In genomic region chr2:99101697-99102096, GRCh38 we compare ENCODE assay signal across 12 cellular contexts. TPM values are rescaled to one million over a fixed set of nuclear protein-coding genes. Genes with fewer than 3 reads are reported as not detected.
DNase-seq lines count a peak whose midpoint lies in the region; ATAC-seq, FAIRE-seq and TF ChIP-seq lines count a peak whose summit lies in the region.
"Had no signal": no experiment of that assay in that cellular context is flagged by ENCODE, and none has a peak within 500 bp of the region (broad histone marks: within the 10 kb centered on the region; RNA-seq: fewer than 3 reads in every experiment).

No MANE protein-coding gene starts in this region.

- H3K79me2 ChIP-seq in SK-N-SH (ENCODE audit: insufficient read depth) (no peaks in the 10 kb centered on the region), mesendoderm (ENCODE audit: control insufficient read depth, insufficient read depth, low read length) (no peaks in the 10 kb centered on the region)

- FAIRE-seq in urothelium cell line (lab: Jason Lieb, UNC) = no peak

- TF ChIP-seq RAD21 in SK-N-SH (IDR thresholded peaks at IDR 0.05; ENCODE audit: low read length) = no peak

- H3K9ac ChIP-seq in SK-N-SH (no peak overlapping the region), mesendoderm (ENCODE audit: low read length) (no peak overlapping the region)

- H3K4ac ChIP-seq in mesendoderm (ENCODE audit: low read depth, low read length) = no peak overlapping the region

- H3K18ac ChIP-seq in mesendoderm (ENCODE audit: low read length) = no peak overlapping the region

- WGBS in SK-N-SH (ENCODE audit: low lambda C conversion rate) = 75% methylated on average over 3 of the region's 3 CpGs
- no CpG with 5 or more reads among the region's 3 CpGs for WGBS in mesendoderm (ENCODE audit: extremely low coverage, insufficient coverage, low lambda C conversion rate)

- no peak overlapping the region for H2AK5ac ChIP-seq in mesendoderm (ENCODE audit: low read length)

- H2BK15ac ChIP-seq in mesendoderm (replicated peaks; ENCODE audit: low read depth) = no peak overlapping the region

- intact Hi-C loops in Right ventricle myocardium superior (cut with DNase I) = no loop called here
- intact Hi-C loops in cardiac septum (cut with DNase I) = no loop called here

- H3K79me1 ChIP-seq in mesendoderm (ENCODE audit: low read length) = no peaks in the 10 kb centered on the region

- H4K5ac ChIP-seq in mesendoderm (ENCODE audit: low read length) = no peak overlapping the region

- no peak overlapping the region for H3K27ac ChIP-seq in SK-N-SH (ENCODE audit: low read depth in 2 of 2, low read length in 1 of 2)
- H3K27ac ChIP-seq in mesendoderm (ENCODE audit: low read depth, low read length) = no peak overlapping the region

- TF ChIP-seq EP300 in SK-N-SH (IDR thresholded peaks at IDR 0.05; ENCODE audit: borderline replicate concordance in 1 of 2, low read depth in 1 of 2, low read length in 1 of 2) = no peak

- ATAC-seq in Right ventricle myocardium superior (ENCODE audit: poor library complexity) = peak; percentile 69
- ATAC-seq: GM12878; stimulated activated naive CD8-positive, alpha-beta T cell treated with anti-CD3 and anti-CD28 coated beads, Interleukin-15, Interleukin-2, amounts not matched to agents 100 U/mL and 50 U/mL, for 24 hours had no signal

- H3K9me3 ChIP-seq in SK-N-SH = no peaks in the 10 kb centered on the region

- POLR2A ChIA-PET in SK-N-SH (lab: Yijun Ruan, JAX) = interaction anchor here (0.6 kb wide), 1 partner anchor 39 kb away, joined by 3 read pairs; no protein-coding TSS in a partner anchor

- H3K56ac ChIP-seq in mesendoderm (ENCODE audit: low read length) = no peak overlapping the region

- no peak overlapping the region for H2BK5ac ChIP-seq in mesendoderm (ENCODE audit: low read length)

- H3K4me1 ChIP-seq in SK-N-SH (ENCODE audit: control insufficient read depth in 1 of 2, insufficient read depth in 2 of 2, low read depth in 1 of 2, low read length in 1 of 2) = no peaks in the 10 kb centered on the region
- no peaks in the 10 kb centered on the region for H3K4me1 ChIP-seq in mesendoderm (ENCODE audit: control insufficient read depth, low read depth, low read length)

- no peak overlapping the region for H3K23ac ChIP-seq in mesendoderm (ENCODE audit: low read length)

- H3K36me3 ChIP-seq in SK-N-SH (replicated peaks in 1 of 2; ENCODE audit: control insufficient read depth in 1 of 2, insufficient read depth in 2 of 2, low read length in 1 of 2) (no peaks in the 10 kb centered on the region), mesendoderm (ENCODE audit: control insufficient read depth, insufficient read depth, low read length) (no peaks in the 10 kb centered on the region)

- peak overlapping the region; percentile 33; the same call in 1 of the 2 replicates for H2AFZ ChIP-seq in SK-N-SH (ENCODE audit: low read depth)

- CTCF ChIA-PET in SK-N-SH (lab: Yijun Ruan, JAX) = interaction anchor here (1.1 kb wide), 1 partner anchor 80 kb away, joined by 3 read pairs; the partner anchor contains the start of genes MITD1 and MRPL30

- DNase-seq in Right ventricle myocardium superior (no peak), cardiac septum (ENCODE audit: low spot score) (no peak), SK-N-SH (no peak), iris pigment epithelial cell (ENCODE audit: low read depth) (peak; percentile 13), urothelium cell line (ENCODE audit: low spot score) (peak; percentile 15), NCI-H2029 treated with DMSO at 0.1 percent for 48 hours (lab: John Stamatoyannopoulos, UW) (no peak), mesendoderm (no peak)
- no peak for DNase-seq in stimulated activated CD4-positive, alpha-beta T cell treated with anti-CD3 and anti-CD28 coated beads, Interleukin-2, amount 100 ng/mL, for 48 hours
- DNase-seq: NCI-H1092; stimulated activated naive CD8-positive, alpha-beta T cell treated with anti-CD3 and anti-CD28 coated beads, Interleukin-15, Interleukin-2, amounts not matched to agents 100 U/mL and 50 U/mL, for 24 hours had no signal

- TF ChIP-seq CTCF in SK-N-SH (IDR thresholded peaks at IDR 0.05) = no peak

- H3K27me3 ChIP-seq in SK-N-SH (ENCODE audit: insufficient read depth) (no peaks in the 10 kb centered on the region), mesendoderm (ENCODE audit: insufficient read depth, low read length, poor library complexity) (no peaks in the 10 kb centered on the region)

- no peaks in the 10 kb centered on the region for H3K9me2 ChIP-seq in SK-N-SH

- H4K20me1 ChIP-seq in SK-N-SH (ENCODE audit: insufficient read depth) = no peaks in the 10 kb centered on the region

- H2BK120ac ChIP-seq in mesendoderm (ENCODE audit: low read depth, low read length) = no peak overlapping the region

- H4K8ac ChIP-seq in mesendoderm (ENCODE audit: low read depth, low read length) = no peak overlapping the region

- H3F3A ChIP-seq in SK-N-SH (replicated peaks; ENCODE audit: insufficient read depth) = no peaks in the 10 kb centered on the region

- no peak overlapping the region for H3K4me3 ChIP-seq in SK-N-SH (ENCODE audit: low read depth in 2 of 2, low read length in 1 of 2)
- no peak overlapping the region for H3K4me3 ChIP-seq in mesendoderm (ENCODE audit: low read length)
- H3K4me3 ChIP-seq: GM12878 had no signal

- no peak overlapping the region for H3K4me2 ChIP-seq in SK-N-SH
- no peak overlapping the region for H3K4me2 ChIP-seq in mesendoderm (ENCODE audit: low read length)

TF ChIP-seq in SK-N-SH, 30 proteins besides CTCF, POLR2A, EP300 and RAD21:
- TF ChIP-seq, protein P1, sequence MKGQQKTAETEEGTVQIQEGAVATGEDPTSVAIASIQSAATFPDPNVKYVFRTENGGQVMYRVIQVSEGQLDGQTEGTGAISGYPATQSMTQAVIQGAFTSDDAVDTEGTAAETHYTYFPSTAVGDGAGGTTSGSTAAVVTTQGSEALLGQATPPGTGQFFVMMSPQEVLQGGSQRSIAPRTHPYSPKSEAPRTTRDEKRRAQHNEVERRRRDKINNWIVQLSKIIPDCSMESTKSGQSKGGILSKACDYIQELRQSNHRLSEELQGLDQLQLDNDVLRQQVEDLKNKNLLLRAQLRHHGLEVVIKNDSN (IDR thresholded peaks at IDR 0.05; ENCODE audit: borderline replicate concordance, low read depth) = no peak
- no peak for TF ChIP-seq SIN3A (IDR thresholded peaks at IDR 0.05; ENCODE audit: borderline replicate concordance, low read depth, low read length)
- TF ChIP-seq YY1 (IDR thresholded peaks at IDR 0.05; ENCODE audit: low read depth) = no peak
- TF ChIP-seq, protein P2, sequence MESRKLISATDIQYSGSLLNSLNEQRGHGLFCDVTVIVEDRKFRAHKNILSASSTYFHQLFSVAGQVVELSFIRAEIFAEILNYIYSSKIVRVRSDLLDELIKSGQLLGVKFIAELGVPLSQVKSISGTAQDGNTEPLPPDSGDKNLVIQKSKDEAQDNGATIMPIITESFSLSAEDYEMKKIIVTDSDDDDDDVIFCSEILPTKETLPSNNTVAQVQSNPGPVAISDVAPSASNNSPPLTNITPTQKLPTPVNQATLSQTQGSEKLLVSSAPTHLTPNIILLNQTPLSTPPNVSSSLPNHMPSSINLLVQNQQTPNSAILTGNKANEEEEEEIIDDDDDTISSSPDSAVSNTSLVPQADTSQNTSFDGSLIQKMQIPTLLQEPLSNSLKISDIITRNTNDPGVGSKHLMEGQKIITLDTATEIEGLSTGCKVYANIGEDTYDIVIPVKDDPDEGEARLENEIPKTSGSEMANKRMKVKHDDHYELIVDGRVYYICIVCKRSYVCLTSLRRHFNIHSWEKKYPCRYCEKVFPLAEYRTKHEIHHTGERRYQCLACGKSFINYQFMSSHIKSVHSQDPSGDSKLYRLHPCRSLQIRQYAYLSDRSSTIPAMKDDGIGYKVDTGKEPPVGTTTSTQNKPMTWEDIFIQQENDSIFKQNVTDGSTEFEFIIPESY (IDR thresholded peaks at IDR 0.05; ENCODE audit: borderline replicate concordance, low read depth) = no peak
- TF ChIP-seq GABPA (IDR thresholded peaks at IDR 0.05; ENCODE audit: low read depth) = no peak

RNA-seq across cellular contexts. Expression of gene C2orf15, which starts 39.8 kb away (rescaled TPM):
- total RNA-seq in Right ventricle myocardium superior (0.22 TPM), cardiac septum (not detected)
- 0.25 and 0.41 TPM in 2 replicates for polyA plus RNA-seq in SK-N-SH (2012; rRNA removed)
- polyA plus RNA-seq in SK-N-SH (2012; cell fraction: cytosol; rRNA removed) = 0.51 and 0.58 TPM in 2 replicates
- polyA plus RNA-seq in SK-N-SH (2012; cell fraction: nucleus; rRNA removed) = 0.28 and 0.29 TPM in 2 replicates
- polyA plus RNA-seq in mesendoderm (2013, experiment 1 of 2) = 1.8 TPM
- 1.6 TPM for polyA plus RNA-seq in mesendoderm (2013, experiment 2 of 2)
- polyA plus RNA-seq: BJ had no signal

RNA-seq across cellular contexts. Expression of gene TSGA10, which starts 53.0 kb away (rescaled TPM):
- total RNA-seq in Right ventricle myocardium superior = 3.4 TPM
- total RNA-seq in cardiac septum = 1.6 TPM
- polyA plus RNA-seq in SK-N-SH (2012; rRNA removed) = 1.8 and 2.0 TPM in 2 replicates
- polyA plus RNA-seq in SK-N-SH (2012; cell fraction: cytosol; rRNA removed) = 3.1 and 5.0 TPM in 2 replicates
- 1.1 and 3.3 TPM in 2 replicates for polyA plus RNA-seq in SK-N-SH (2012; cell fraction: nucleus; rRNA removed)
- polyA plus RNA-seq in mesendoderm (2013, experiment 1 of 2) = 6.8 TPM
- 7.0 TPM for polyA plus RNA-seq in mesendoderm (2013, experiment 2 of 2)

RNA-seq across cellular contexts. Expression of gene LIPT1, which starts 53.1 kb away (rescaled TPM):
- 7.6 TPM for total RNA-seq in Right ventricle myocardium superior
- 6.6 TPM for total RNA-seq in cardiac septum
- polyA plus RNA-seq in SK-N-SH (2012; rRNA removed) = 5.4 and 8.7 TPM in 2 replicates
- 6.3 and 7.0 TPM in 2 replicates for polyA plus RNA-seq in SK-N-SH (2012; cell fraction: cytosol; rRNA removed)
- polyA plus RNA-seq in SK-N-SH (2012; cell fraction: nucleus; rRNA removed) = 12.9 and 16.6 TPM in 2 replicates
- 8.0 TPM for polyA plus RNA-seq in mesendoderm (2013, experiment 1 of 2)
- 8.6 TPM for polyA plus RNA-seq in mesendoderm (2013, experiment 2 of 2)

Comparison
In these comparisons a context has a peak if more than half of its experiments do, and no peak if none do; other contexts are left out.
1. DNase-seq: peak in iris pigment epithelial cell (single experiment) and urothelium cell line (single experiment); none in Right ventricle myocardium superior (single experiment), cardiac septum (single experiment), SK-N-SH (single experiment), NCI-H2029 treated with DMSO at 0.1 percent for 48 hours (single experiment), mesendoderm (single experiment) and stimulated activated CD4-positive, alpha-beta T cell treated with anti-CD3 and anti-CD28 coated beads, Interleukin-2, amount 100 ng/mL, for 48 hours (0 of 2).